1 cellular context compared by ENCODE assay signal in genomic region chr6:31702421-31702818, GRCh38.
TF ChIP-seq lines count a peak whose summit lies in the region.

No MANE protein-coding gene starts in this region.

TF ChIP-seq in A549, 52 proteins besides CTCF, POLR2A, EP300 and RAD21 (continued from another document):
- no peak for TF ChIP-seq PBX3 (IDR thresholded peaks at IDR 0.05)
- no peak for TF ChIP-seq ZFP36 (IDR thresholded peaks at IDR 0.05; ENCODE audit: borderline replicate concordance, partially characterized antibody)
- no peak for TF ChIP-seq HOXB5 (CRISPR knock-in tag; IDR thresholded peaks at IDR 0.05)
- no peak for TF ChIP-seq EHF (CRISPR knock-in tag; IDR thresholded peaks at IDR 0.05)
- no peak for TF ChIP-seq TP53 (CRISPR knock-in tag; IDR thresholded peaks at IDR 0.05)
- TF ChIP-seq ELK1 (IDR thresholded peaks at IDR 0.05; ENCODE audit: low read depth, low read length): no peak
- no peak for TF ChIP-seq POLR2AphosphoS2 (conservative IDR thresholded peaks at IDR 0.05; ENCODE audit: low read length)
- TF ChIP-seq ZNF302 (CRISPR knock-in tag; IDR thresholded peaks at IDR 0.05): no peak
- TF ChIP-seq GATA3 (IDR thresholded peaks at IDR 0.05; ENCODE audit: borderline replicate concordance): no peak
- no peak for TF ChIP-seq BHLHE40 (IDR thresholded peaks at IDR 0.05; ENCODE audit: low read depth, low read length)
- TF ChIP-seq RFX5 (IDR thresholded peaks at IDR 0.05): no peak
- no peak for TF ChIP-seq NPAS2 (CRISPR knock-in tag; IDR thresholded peaks at IDR 0.05; ENCODE audit: borderline replicate concordance)
- TF ChIP-seq USF2 (IDR thresholded peaks at IDR 0.05): no peak
